In genomic region chr12:9283346-9284095, GRCh38 we compare ENCODE assay signal across 8 cellular contexts.
A peak's percentile ranks its signal among the peaks of the same experiment; 100 is the strongest.
DNase-seq lines count a peak whose midpoint lies in the region; ATAC-seq and TF ChIP-seq lines count a peak whose summit lies in the region.
"Not testable (repeated sequence)": the region's sequence is repeated elsewhere in the genome, so short reads cannot be mapped to it uniquely, and the experiment has no call there.

No MANE protein-coding gene starts in this region.

- ATAC-seq in left colon: peak; percentile 93

- peak; percentile 53 for TF ChIP-seq POLR2A in GM19193 (IDR thresholded peaks at IDR 0.05; ENCODE audit: extremely low read depth, insufficient read depth, insufficient read length)

- peak overlapping the region; percentile 9 to 78 for H3K27ac ChIP-seq in coronary artery

- not testable (repeated sequence) for TF ChIP-seq CTCF in coronary artery (IDR thresholded peaks at IDR 0.05)

- H3K4me3 ChIP-seq in coronary artery: peak overlapping the region; percentile 72

- intact Hi-C loops in left colon (cut with DNase I, micrococcal nuclease): not testable (repeated sequence)

- DNase-seq in AG08395 (ENCODE audit: low spot score): peak; percentile 58
- DNase-seq in HS-27A (ENCODE audit: low read depth): peak; percentile 23
- DNase-seq in NCI-H82 treated with DMSO at 0.1 percent for 48 hours (lab: John Stamatoyannopoulos, UW; ENCODE audit: unreplicated experiment): peak; percentile 28
- peak; percentile 62 to 79 for DNase-seq in activated CD4-positive, alpha-beta T cell treated with anti-CD3 and anti-CD28 coated beads, Interleukin-2, amount 50 U/mL, for 24 hours (ENCODE audit: low read depth in 1 of 2, low spot score in 1 of 2)
- DNase-seq in coronary artery (ENCODE audit: low spot score): peak; percentile 79
- peak; percentile 88 to 91 for DNase-seq in left colon
- peak; percentile 50 to 80 (median 52) for DNase-seq in stimulated activated CD4-positive, alpha-beta T cell treated with anti-CD3 and anti-CD28 coated beads, Interleukin-12 subunit alpha, Interleukin-12 subunit beta, amount 100 ng/mL, for 48 hours (ENCODE audit: low read depth in 2 of 3, low spot score in 1 of 3)

Comparison
In these comparisons a context has a peak if more than half of its experiments do, and no peak if none do; other contexts are left out.
1. Peak in every context shown above with its lines: DNase-seq, ATAC-seq, H3K4me3 ChIP-seq and H3K27ac ChIP-seq.
2. DNase-seq: peak in every context shown above with its lines; median percentile 90 in left colon; 79 in coronary artery; 70 in activated CD4-positive, alpha-beta T cell treated with anti-CD3 and anti-CD28 coated beads, Interleukin-2, amount 50 U/mL, for 24 hours; 58 in AG08395; 52 in stimulated activated CD4-positive, alpha-beta T cell treated with anti-CD3 and anti-CD28 coated beads, Interleukin-12 subunit alpha, Interleukin-12 subunit beta, amount 100 ng/mL, for 48 hours; 28 in NCI-H82 treated with DMSO at 0.1 percent for 48 hours; 23 in HS-27A.